Comparison of ENCODE assay signal across 23 cellular contexts in the genomic region with DNA sequence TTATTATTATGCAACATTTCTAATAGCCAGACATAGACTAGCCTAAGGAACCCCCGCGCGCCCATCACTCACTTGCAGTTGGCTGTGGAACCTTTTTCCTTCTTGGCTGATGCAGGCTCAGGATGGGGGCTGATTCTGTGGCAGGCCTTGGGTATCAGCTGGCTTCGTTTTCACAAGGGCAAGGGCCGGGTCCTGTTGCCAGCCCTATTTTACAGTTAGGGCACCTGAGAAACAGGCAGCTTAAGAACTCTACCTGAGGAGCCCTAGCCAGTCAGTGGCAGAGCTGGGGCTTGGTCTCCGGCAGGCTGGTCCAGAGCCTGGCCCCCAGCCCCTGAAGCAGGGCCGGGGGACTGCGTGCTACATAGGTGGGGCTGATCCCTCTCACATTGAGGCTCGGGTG. TPM values are rescaled to one million over a fixed set of nuclear protein-coding genes. Genes with fewer than 3 reads are reported as not detected.
"Had no signal": no experiment of that assay in that cellular context is flagged by ENCODE, and none has a peak within 500 bp of the region (broad histone marks: within the 10 kb centered on the region; RNA-seq: fewer than 3 reads in every experiment).

No MANE protein-coding gene starts in this region.

- H3K9me3 ChIP-seq: SK-N-SH had no signal

- H3K4me3 ChIP-seq: K562 had no signal

- ATAC-seq: K562 had no signal

- DNase-seq: Kasumi-1, MM.1S, NCI-H1105 treated with DMSO at 0.1 percent for 48 hours, NCI-H1417 treated with DMSO at 0.1 percent for 48 hours, NCI-H146, NCI-H1694 treated with DMSO at 0.1 percent for 48 hours, NCI-H1930, NCI-H2081, NCI-H2107, NCI-H2227 treated with DMSO at 0.1 percent for 48 hours, NCI-H446, NCI-H510A, NCI-H524 treated with DMSO at 0.1 percent for 48 hours, NCI-H69, NCI-H774, RPMI8226, SHP77, SK-N-SH had no signal

- H3K27ac ChIP-seq: HL-60, KMS-11 had no signal

- H3K27ac Mint-ChIP-seq: IgD-negative memory B cell had no signal

- H3K9me3 Mint-ChIP-seq: IgD-negative memory B cell had no signal

- H3K4me3 Mint-ChIP-seq: IgD-negative memory B cell had no signal

- H3K27me3 Mint-ChIP-seq: IgD-negative memory B cell had no signal

RNA-seq across cellular contexts. Expression of a gene that starts 28.7 kb away (rescaled TPM):
- total RNA-seq: SK-MEL-5 had no signal
